In the genomic region with DNA sequence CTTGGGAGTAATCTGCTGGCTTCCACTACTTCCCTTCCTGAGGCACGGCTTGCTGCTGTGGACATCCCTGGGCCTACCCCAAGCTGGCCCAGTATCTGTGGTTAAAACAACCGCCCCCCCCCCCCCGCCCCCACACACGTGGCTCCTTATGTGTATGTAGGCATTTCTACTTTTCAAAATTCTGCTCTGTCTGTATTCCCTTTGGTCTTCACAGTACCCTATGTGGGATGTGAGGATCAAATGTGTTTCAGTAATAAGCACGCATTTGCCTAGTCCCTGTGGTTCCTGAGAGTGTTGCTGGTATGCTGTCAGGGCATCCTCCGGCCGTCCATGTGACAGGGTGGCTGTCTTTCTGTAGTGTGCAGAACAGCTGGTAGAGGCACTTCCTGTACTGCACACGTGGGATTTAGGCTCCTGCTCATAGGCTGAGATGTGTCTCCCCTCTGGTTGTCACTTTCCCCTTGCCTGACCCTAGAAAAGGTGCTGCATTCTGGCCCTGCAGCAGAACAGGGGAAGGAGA, we compare ENCODE assay signal across 7 cellular contexts. TPM values are rescaled to one million over a fixed set of nuclear protein-coding genes. Genes with fewer than 3 reads are reported as not detected.
DNase-seq lines count a peak whose midpoint lies in the region; ATAC-seq and TF ChIP-seq lines count a peak whose summit lies in the region.

No MANE protein-coding gene starts in this region.

- H3K27me3 ChIP-seq in MG63 = no peaks in the 10 kb centered on the region

- CTCF ChIA-PET in activated CD4-positive, alpha-beta T cell treated with anti-CD3 and anti-CD28 coated beads, Interleukin-2, amount 10 ng/mL, durations not matched to agents 7 days and 5 days (lab: Charles Lee) = interaction anchor here (0.6 to 2.1 kb wide), 4 partner anchors 10 to 191 kb away, joined by 3 to 8 read pairs (median 4); no protein-coding TSS in a partner anchor

- H3K4me3 Mint-ChIP-seq in activated CD4-positive, alpha-beta T cell treated with anti-CD3 and anti-CD28 coated beads, Interleukin-2, amount 10 ng/mL, durations not matched to agents 7 days and 5 days = peak overlapping the region; percentile 82
- H3K4me3 Mint-ChIP-seq in type B pancreatic cell = peak overlapping the region; percentile 84

- peak; percentile 73 for ATAC-seq in GM18520 (IDR thresholded peaks at IDR 0.05; ENCODE audit: unreplicated experiment)
- peak; percentile 58 for ATAC-seq in HG02588 (IDR thresholded peaks at IDR 0.05; ENCODE audit: unreplicated experiment)

- peak; percentile 83 for DNase-seq in NAMALWA (ENCODE audit: low spot score)
- DNase-seq in activated CD4-positive, alpha-beta T cell treated with anti-CD3 and anti-CD28 coated beads, Interleukin-2, amount 10 ng/mL, durations not matched to agents 7 days and 5 days = peak; percentile 76
- peak in 27 of 42 donors; percentile 13 to 75 (median 42) for DNase-seq in head of caudate nucleus
- no peak for DNase-seq in type B pancreatic cell (ENCODE audit: extremely low spot score, unreplicated experiment)
- DNase-seq in MG63 = no peak

- POLR2A ChIA-PET in activated CD4-positive, alpha-beta T cell treated with anti-CD3 and anti-CD28 coated beads, Interleukin-2, amount 10 ng/mL, durations not matched to agents 7 days and 5 days (lab: Charles Lee) = no interaction called here

- H3K27ac Mint-ChIP-seq in activated CD4-positive, alpha-beta T cell treated with anti-CD3 and anti-CD28 coated beads, Interleukin-2, amount 10 ng/mL, durations not matched to agents 7 days and 5 days = peak overlapping the region; percentile 92
- no peak overlapping the region for H3K27ac Mint-ChIP-seq in type B pancreatic cell

- TF ChIP-seq CTCF in type B pancreatic cell (conservative IDR thresholded peaks at IDR 0.05) = no peak

- no peaks in the 10 kb centered on the region for H3K9me3 ChIP-seq in MG63

- H3K36me3 Mint-ChIP-seq in activated CD4-positive, alpha-beta T cell treated with anti-CD3 and anti-CD28 coated beads, Interleukin-2, amount 10 ng/mL, durations not matched to agents 7 days and 5 days (ENCODE audit: low read depth) = peaks cover 3% of the 10 kb centered on the region
- peaks cover 4% of the 10 kb centered on the region for H3K36me3 Mint-ChIP-seq in type B pancreatic cell

- H3K9me3 Mint-ChIP-seq in activated CD4-positive, alpha-beta T cell treated with anti-CD3 and anti-CD28 coated beads, Interleukin-2, amount 10 ng/mL, durations not matched to agents 7 days and 5 days = no peaks in the 10 kb centered on the region
- no peaks in the 10 kb centered on the region for H3K9me3 Mint-ChIP-seq in type B pancreatic cell

- intact Hi-C loops in head of caudate nucleus (cut with DNase I) = no loop called here

- no peaks in the 10 kb centered on the region for H3K27me3 Mint-ChIP-seq in activated CD4-positive, alpha-beta T cell treated with anti-CD3 and anti-CD28 coated beads, Interleukin-2, amount 10 ng/mL, durations not matched to agents 7 days and 5 days
- H3K27me3 Mint-ChIP-seq in type B pancreatic cell = peaks cover 3% of the 10 kb centered on the region

- no peaks in the 10 kb centered on the region for H3K36me3 ChIP-seq in MG63

- no peak overlapping the region for H3K4me3 ChIP-seq in MG63

- peaks cover 33% of the 10 kb centered on the region for H3K4me1 Mint-ChIP-seq in activated CD4-positive, alpha-beta T cell treated with anti-CD3 and anti-CD28 coated beads, Interleukin-2, amount 10 ng/mL, durations not matched to agents 7 days and 5 days
- H3K4me1 Mint-ChIP-seq in type B pancreatic cell (ENCODE audit: unreplicated experiment) = peaks cover 12% of the 10 kb centered on the region

RNA-seq across cellular contexts. Expression of a gene that starts 2.2 kb away (rescaled TPM):
- total RNA-seq in activated CD4-positive, alpha-beta T cell treated with anti-CD3 and anti-CD28 coated beads, Interleukin-2, amount 10 ng/mL, durations not matched to agents 7 days and 5 days = 1 to 10 TPM; 5.5 to 7.6 TPM
- total RNA-seq in type B pancreatic cell (ENCODE audit: low replicate concordance) = 0.90 and 5.9 TPM in 2 replicates
- 0.91 and 2.5 TPM in 2 replicates for total RNA-seq in MG63 (2014; rRNA removed; shearing (Covaris generic); ENCODE audit: low replicate concordance)

RNA-seq across cellular contexts. Expression of a gene that starts 24.3 kb away (rescaled TPM):
- 100 to 1,000 TPM; 100 TPM for total RNA-seq in activated CD4-positive, alpha-beta T cell treated with anti-CD3 and anti-CD28 coated beads, Interleukin-2, amount 10 ng/mL, durations not matched to agents 7 days and 5 days
- 59.0 and 63.1 TPM in 2 replicates for total RNA-seq in type B pancreatic cell (ENCODE audit: low replicate concordance)
- 131 and 168 TPM in 2 replicates for total RNA-seq in MG63 (2014; rRNA removed; shearing (Covaris generic); ENCODE audit: low replicate concordance)

Comparison
In these comparisons a context has a peak if more than half of its experiments do, and no peak if none do; other contexts are left out.
1. DNase-seq: peak in NAMALWA (single experiment), activated CD4-positive, alpha-beta T cell treated with anti-CD3 and anti-CD28 coated beads, Interleukin-2, amount 10 ng/mL, durations not matched to agents 7 days and 5 days (single experiment) and head of caudate nucleus (27 of 42); none in type B pancreatic cell (single experiment) and MG63 (single experiment).